In the genomic region with DNA sequence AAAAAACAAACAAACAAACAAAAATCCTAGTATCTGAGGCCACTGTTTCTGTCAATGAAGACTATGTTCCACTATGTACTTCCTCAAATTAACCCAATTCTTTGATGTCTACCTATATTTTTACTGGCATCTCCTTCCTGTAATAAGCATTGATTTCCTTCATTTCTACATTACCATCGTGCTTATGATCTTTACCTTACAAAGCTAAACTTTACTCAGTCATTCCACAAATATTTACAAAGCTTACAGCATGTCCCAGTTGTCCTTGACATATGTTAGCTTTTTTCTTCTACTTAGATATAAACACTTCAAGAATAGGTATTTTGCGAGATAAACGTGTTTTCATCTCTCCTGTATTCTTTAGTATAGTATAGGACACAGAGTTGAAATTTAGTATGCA, we compare ENCODE assay signal across 20 cellular contexts.
A peak's percentile ranks its signal among the peaks of the same experiment; 100 is the strongest.
DNase-seq lines count a peak whose midpoint lies in the region; ATAC-seq and TF ChIP-seq lines count a peak whose summit lies in the region.
"Had no signal": no experiment of that assay in that cellular context is flagged by ENCODE, and none has a peak within 500 bp of the region (broad histone marks: within the 10 kb centered on the region; RNA-seq: fewer than 3 reads in every experiment).

No MANE protein-coding gene starts in this region.

- no peaks in the 10 kb centered on the region for H3F3A ChIP-seq in PC-3 (ENCODE audit: low read length, unreplicated experiment)

- intact Hi-C loops in PC-3 (cut with micrococcal nuclease) = no loop called here
- intact Hi-C loops in left lung (cut with DNase I) = no loop called here

- no peak overlapping the region for H3K4me2 ChIP-seq in PC-3 (ENCODE audit: low read length)
- H3K4me2 ChIP-seq: BLaER1, PC-9 had no signal

- no peaks in the 10 kb centered on the region for H3K9me2 ChIP-seq in PC-3 (replicated peaks; ENCODE audit: low read length)

- H3K9ac ChIP-seq in PC-3 (ENCODE audit: low read length) = no peak overlapping the region
- H3K9ac ChIP-seq: BLaER1 had no signal

- no peak overlapping the region for H3K4me3 ChIP-seq in PC-3 (ENCODE audit: low read length)
- no peak overlapping the region for H3K4me3 ChIP-seq in left lung
- H3K4me3 ChIP-seq: BLaER1, PC-9 had no signal

- H3K4me1 ChIP-seq in PC-3 (ENCODE audit: insufficient read depth, low read length) = no peaks in the 10 kb centered on the region
- no peaks in the 10 kb centered on the region for H3K4me1 ChIP-seq in left lung
- H3K4me1 ChIP-seq: BLaER1 had no signal

- POLR2A ChIA-PET in PC-3 (lab: Charles Lee; ENCODE audit: unreplicated experiment) = interaction anchor here (0.6 kb wide), 1 partner anchor 1205 kb away, joined by 3 read pairs; no protein-coding TSS in a partner anchor

- H3K27ac ChIP-seq in PC-3 (ENCODE audit: low read length) = no peak overlapping the region
- H3K27ac ChIP-seq in left lung = no peak overlapping the region
- H3K27ac ChIP-seq: BLaER1, PC-9 had no signal

- TF ChIP-seq CTCF in PC-3 (conservative IDR thresholded peaks at IDR 0.05; ENCODE audit: low read depth, low read length) (no peak), left lung (IDR thresholded peaks at IDR 0.05) (no peak)

- CTCF ChIA-PET in PC-3 (lab: Charles Lee) = no interaction called here

- DNase-seq in DMS53 (lab: John Stamatoyannopoulos, UW) = peak; percentile 44
- DNase-seq in HT-29 (ENCODE audit: low spot score) = peak; percentile 8
- peak; percentile 8 for DNase-seq in PC-3
- DNase-seq in left lung = no peak
- no peak for DNase-seq in pons (ENCODE audit: low spot score)
- no peak for DNase-seq in activated CD4-positive, alpha-beta T cell treated with anti-CD3 and anti-CD28 coated beads for 1 hour
- DNase-seq: CD4-positive, alpha-beta T cell; COR-L47; DMS 273 treated with DMSO at 0.1 percent for 48 hours; NCI-H1092; NCI-H1436; NCI-H187 treated with DMSO at 0.1 percent for 48 hours; NCI-H226; NCI-H510A treated with DMSO at 0.1 percent for 48 hours; NCI-H748 treated with DMSO at 0.1 percent for 48 hours; PC-9; SHP77; SW 1271 had no signal

- H2AFZ ChIP-seq in PC-3 (ENCODE audit: low read length) = no peak overlapping the region
- H2AFZ ChIP-seq: PC-9 had no signal

- no TSS peak for BruUV-seq in PC-3 (replicated peaks; lab: Mats Ljungman, UMichigan)

- H3K9me3 ChIP-seq in PC-3 (ENCODE audit: low read length) = no peaks in the 10 kb centered on the region
- no peaks in the 10 kb centered on the region for H3K9me3 ChIP-seq in left lung
- H3K9me3 ChIP-seq: BLaER1 had no signal

- H3K27me3 ChIP-seq in PC-3 (ENCODE audit: low read length) (no peaks in the 10 kb centered on the region), left lung (no peaks in the 10 kb centered on the region)
- H3K27me3 ChIP-seq: BLaER1 had no signal

- H3K79me2 ChIP-seq in PC-3 (ENCODE audit: low read length) = no peaks in the 10 kb centered on the region

- H3K36me3 ChIP-seq in PC-3 (ENCODE audit: low read depth, low read length) (no peaks in the 10 kb centered on the region), left lung (no peaks in the 10 kb centered on the region)
- H3K36me3 ChIP-seq: BLaER1 had no signal

- no peaks in the 10 kb centered on the region for H4K20me1 ChIP-seq in PC-3 (ENCODE audit: low read length)
- H4K20me1 ChIP-seq: BLaER1 had no signal

- ATAC-seq in PC-3 (peak; percentile 74), left lung (peak; percentile 33), GM18520 (IDR thresholded peaks at IDR 0.05; ENCODE audit: unreplicated experiment) (no peak)

Comparison
In these comparisons a context has a peak if more than half of its experiments do, and no peak if none do; other contexts are left out.
1. DNase-seq: peak in DMS53 (single experiment), HT-29 (single experiment) and PC-3 (single experiment); none in left lung (0 of 2), pons (single experiment) and activated CD4-positive, alpha-beta T cell treated with anti-CD3 and anti-CD28 coated beads for 1 hour (single experiment).